Comparison of ENCODE assay signal across 18 cellular contexts in genomic region chr16:11148045-11148444, GRCh38.
"Had no signal": no experiment of that assay in that cellular context is flagged by ENCODE, and none has a peak within 500 bp of the region (broad histone marks: within the 10 kb centered on the region; RNA-seq: fewer than 3 reads in every experiment).

No MANE protein-coding gene starts in this region.

- H3K4me3 ChIP-seq: K562 had no signal

- H3K9me2 ChIP-seq: SK-N-SH had no signal

- DNase-seq: Kasumi-1, MM.1S, NCI-H1092 treated with DMSO at 0.1 percent for 48 hours, NCI-H1436, NCI-H1694 treated with DMSO at 0.1 percent for 48 hours, NCI-H1930, NCI-H2107, NCI-H2227 treated with DMSO at 0.1 percent for 48 hours, NCI-H524, NCI-H526 treated with DMSO at 0.1 percent for 48 hours, NCI-H748 treated with DMSO at 0.1 percent for 48 hours, PC-3, SHP77, SK-N-SH had no signal

- H3K4me2 ChIP-seq: KMS-11, SK-N-SH had no signal

- H3K27ac ChIP-seq: HL-60, KMS-11, RWPE1 had no signal

- H3K9me3 ChIP-seq: SK-N-SH had no signal
